10 cellular contexts compared by ENCODE assay signal in genomic region chr16:2816751-2817495, GRCh38. TPM values are rescaled to one million over a fixed set of nuclear protein-coding genes. Genes with fewer than 3 reads are reported as not detected.
DNase-seq lines count a peak whose midpoint lies in the region; TF ChIP-seq lines count a peak whose summit lies in the region.
"Had no signal": no experiment of that assay in that cellular context is flagged by ENCODE, and none has a peak within 500 bp of the region (broad histone marks: within the 10 kb centered on the region; RNA-seq: fewer than 3 reads in every experiment).

Gene PRSS21, plus strand, starts transcription at chr16:2817237. Its CDS starts 32 bp downstream, at chr16:2817269.

- H3K56ac ChIP-seq in H9 (ENCODE audit: insufficient read length, low read depth, low read length) = no peak within 1 kb of the TSS

- no peak within 1 kb of the TSS for H2BK120ac ChIP-seq in H9 (ENCODE audit: low read depth, low read length, poor library complexity, severe bottlenecking)

- H4K5ac ChIP-seq in H9 (ENCODE audit: insufficient read length, low read depth, low read length) = no peak within 1 kb of the TSS

- POLR2A ChIA-PET in activated CD4-positive, alpha-beta memory T cell treated with anti-CD3 and anti-CD28 coated beads for 36 hours (lab: Charles Lee) = interaction anchor here (0.6 kb wide), 1 partner anchor 26 kb away, joined by 3 read pairs; no protein-coding TSS in a partner anchor

- no peak within 1 kb of the TSS for H3K4me3 Mint-ChIP-seq in H9
- peak within 1 kb of the TSS; percentile 50 for H3K4me3 Mint-ChIP-seq in activated CD4-positive, alpha-beta memory T cell treated with anti-CD3 and anti-CD28 coated beads for 36 hours
- H3K4me3 Mint-ChIP-seq in endothelial cell (ENCODE audit: unreplicated experiment) = no peak within 1 kb of the TSS
- H3K4me3 Mint-ChIP-seq: brain had no signal

- no peaks in the 10 kb centered on the region for H3K79me2 ChIP-seq in H9 (ENCODE audit: insufficient read depth, low read length)

- H4K91ac ChIP-seq in H9 (ENCODE audit: insufficient read length, low read depth, low read length) = no peak within 1 kb of the TSS

- no peak within 1 kb of the TSS for H3K23ac ChIP-seq in H9 (ENCODE audit: insufficient read length, low read depth, low read length)

- H3K18ac ChIP-seq in H9 (ENCODE audit: insufficient read length, low read depth, low read length) = no peak within 1 kb of the TSS

- H3K9me3 ChIP-seq in H9 (ENCODE audit: control insufficient read depth, low read depth, low read length) = no peaks in the 10 kb centered on the region

- H2AFZ ChIP-seq in H9 (ENCODE audit: low read length) = no peak within 1 kb of the TSS

- H2BK5ac ChIP-seq in H9 (ENCODE audit: insufficient read length, low read length) = no peak within 1 kb of the TSS

- H3K27me3 ChIP-seq in H9 (ENCODE audit: insufficient read depth, low read length) = no peaks in the 10 kb centered on the region

- no peak within 1 kb of the TSS for H3K9ac ChIP-seq in H9 (ENCODE audit: extremely low read depth, insufficient read length, low read length)

- intact Hi-C loops in activated CD4-positive, alpha-beta memory T cell treated with anti-CD3 and anti-CD28 coated beads for 36 hours (cut with micrococcal nuclease) = no loop called here

- no peaks in the 10 kb centered on the region for H3K23me2 ChIP-seq in H9 (ENCODE audit: insufficient read length, low read depth, low read length, poor library complexity, severe bottlenecking)

- no peak within 1 kb of the TSS for H2BK15ac ChIP-seq in H9 (ENCODE audit: low read depth, low read length)

- no peak within 1 kb of the TSS for H3K4ac ChIP-seq in H9 (ENCODE audit: low read depth, low read length)

- no peak within 1 kb of the TSS for H3K27ac Mint-ChIP-seq in H9
- H3K27ac Mint-ChIP-seq in activated CD4-positive, alpha-beta memory T cell treated with anti-CD3 and anti-CD28 coated beads for 36 hours = no peak within 1 kb of the TSS
- H3K27ac Mint-ChIP-seq in endothelial cell (ENCODE audit: unreplicated experiment) = no peak within 1 kb of the TSS
- H3K27ac Mint-ChIP-seq: brain had no signal

- TF ChIP-seq CTCF in H9 (conservative IDR thresholded peaks at IDR 0.05) (peak; percentile 60), endothelial cell (IDR thresholded peaks at IDR 0.05; ENCODE audit: unreplicated experiment) (peak; percentile 33)

- H3K4me1 ChIP-seq in H9 (ENCODE audit: insufficient read depth, low read length) = no peaks in the 10 kb centered on the region

- H3K27me3 Mint-ChIP-seq in H9 (ENCODE audit: low read depth) (no peaks in the 10 kb centered on the region; the same call in 1 of the 2 replicates), endothelial cell (ENCODE audit: unreplicated experiment) (peaks cover 12% of the 10 kb centered on the region)
- peaks cover 2% of the 10 kb centered on the region for H3K27me3 Mint-ChIP-seq in activated CD4-positive, alpha-beta memory T cell treated with anti-CD3 and anti-CD28 coated beads for 36 hours

- H4K20me1 ChIP-seq in H9 (ENCODE audit: control insufficient read depth, insufficient read depth, insufficient read length) = no peaks in the 10 kb centered on the region

- no peak within 1 kb of the TSS for H4K8ac ChIP-seq in H9 (replicated peaks; ENCODE audit: insufficient read length, low read depth, low read length)

- H3K27ac ChIP-seq in H9 (ENCODE audit: insufficient read length, low read depth, low read length) = no peak within 1 kb of the TSS

- no peak within 1 kb of the TSS for H3T11ph ChIP-seq in H9 (ENCODE audit: low read length)

- no peak within 1 kb of the TSS for H2AK5ac ChIP-seq in H9 (ENCODE audit: insufficient read length, low read length)

- no peak within 1 kb of the TSS for H3K14ac ChIP-seq in H9 (ENCODE audit: insufficient read depth, low read length)

- DNase-seq in H9 (peak; percentile 64), endothelial cell (ENCODE audit: low spot score) (no peak), putamen (ENCODE audit: low spot score) (no peak), medulla oblongata (ENCODE audit: extremely low spot score) (no peak), D341Med (ENCODE audit: low spot score) (no peak), NCI-H2171 (lab: John Stamatoyannopoulos, UW) (no peak)
- peak; percentile 40 for DNase-seq in activated CD4-positive, alpha-beta memory T cell treated with anti-CD3 and anti-CD28 coated beads for 36 hours
- DNase-seq in stimulated activated CD4-positive, alpha-beta T cell treated with anti-CD3 and anti-CD28 coated beads, Interleukin-4, amount 100 ng/mL, for 24 hours = peak; percentile 22

- no peak within 1 kb of the TSS for H2BK12ac ChIP-seq in H9 (ENCODE audit: insufficient read length, low read depth, low read length)

- no peak within 1 kb of the TSS for H2BK20ac ChIP-seq in H9 (ENCODE audit: low read depth, low read length, poor library complexity, severe bottlenecking)

- no peaks in the 10 kb centered on the region for H3K79me1 ChIP-seq in H9 (ENCODE audit: insufficient read depth, low read depth, low read length, poor library complexity, severe bottlenecking)

- WGBS in H9 (ENCODE audit: extremely low coverage, insufficient read length, low lambda C conversion rate) = no CpG with 5 or more reads among the region's 46 CpGs

- H3K4me2 ChIP-seq in H9 (ENCODE audit: insufficient read depth, insufficient read length, low read length) = no peak within 1 kb of the TSS

- CTCF ChIA-PET in activated CD4-positive, alpha-beta memory T cell treated with anti-CD3 and anti-CD28 coated beads for 36 hours (lab: Charles Lee) = interaction anchor here (1.7 kb wide), 1 partner anchor 110 kb away, joined by 3 read pairs; no protein-coding TSS in a partner anchor

- H3K4me1 Mint-ChIP-seq in H9 (peaks cover 1% of the 10 kb centered on the region in 2 experiments; a peak in 3 of 4 replicates), endothelial cell (ENCODE audit: unreplicated experiment) (no peaks in the 10 kb centered on the region)
- no peaks in the 10 kb centered on the region for H3K4me1 Mint-ChIP-seq in activated CD4-positive, alpha-beta memory T cell treated with anti-CD3 and anti-CD28 coated beads for 36 hours (ENCODE audit: low read depth)
- H3K4me1 Mint-ChIP-seq: brain had no signal

- H3K9me3 Mint-ChIP-seq in H9 (no peaks in the 10 kb centered on the region), endothelial cell (ENCODE audit: unreplicated experiment) (no peaks in the 10 kb centered on the region)
- no peaks in the 10 kb centered on the region for H3K9me3 Mint-ChIP-seq in activated CD4-positive, alpha-beta memory T cell treated with anti-CD3 and anti-CD28 coated beads for 36 hours
- H3K9me3 Mint-ChIP-seq: brain had no signal

- H3K36me3 Mint-ChIP-seq in H9 (ENCODE audit: insufficient read depth in 1 of 3, low read depth in 3 of 3) = no peaks in the 10 kb centered on the region; a peak in 1 of 7 replicates
- no peaks in the 10 kb centered on the region for H3K36me3 Mint-ChIP-seq in activated CD4-positive, alpha-beta memory T cell treated with anti-CD3 and anti-CD28 coated beads for 36 hours
- H3K36me3 Mint-ChIP-seq in endothelial cell (ENCODE audit: low read depth, unreplicated experiment) = no peaks in the 10 kb centered on the region
- H3K36me3 Mint-ChIP-seq: brain had no signal

RNA-seq across cellular contexts. Expression of gene PRSS21, which starts in this region (rescaled TPM):
- not detected in 2 replicates for total RNA-seq in H9 (2021)
- total RNA-seq in activated CD4-positive, alpha-beta memory T cell treated with anti-CD3 and anti-CD28 coated beads for 36 hours = 1 to 10 TPM; 4.7 to 6.2 TPM
- total RNA-seq in endothelial cell (ENCODE audit: unreplicated experiment) = not detected
- total RNA-seq: SK-MEL-5 had no signal

Comparison
In these comparisons a context has a peak if more than half of its experiments do, and no peak if none do; other contexts are left out.
1. Peak in DNase-seq in H9; RNA of the gene not detected or under 1 TPM.
2. DNase-seq: peak in activated CD4-positive, alpha-beta memory T cell treated with anti-CD3 and anti-CD28 coated beads for 36 hours (single experiment) and stimulated activated CD4-positive, alpha-beta T cell treated with anti-CD3 and anti-CD28 coated beads, Interleukin-4, amount 100 ng/mL, for 24 hours (single experiment); none in endothelial cell (single experiment), putamen (single experiment), medulla oblongata (single experiment), D341Med (single experiment) and NCI-H2171 (single experiment).